Comparison of ENCODE assay signal across 8 cellular contexts in the genomic region with DNA sequence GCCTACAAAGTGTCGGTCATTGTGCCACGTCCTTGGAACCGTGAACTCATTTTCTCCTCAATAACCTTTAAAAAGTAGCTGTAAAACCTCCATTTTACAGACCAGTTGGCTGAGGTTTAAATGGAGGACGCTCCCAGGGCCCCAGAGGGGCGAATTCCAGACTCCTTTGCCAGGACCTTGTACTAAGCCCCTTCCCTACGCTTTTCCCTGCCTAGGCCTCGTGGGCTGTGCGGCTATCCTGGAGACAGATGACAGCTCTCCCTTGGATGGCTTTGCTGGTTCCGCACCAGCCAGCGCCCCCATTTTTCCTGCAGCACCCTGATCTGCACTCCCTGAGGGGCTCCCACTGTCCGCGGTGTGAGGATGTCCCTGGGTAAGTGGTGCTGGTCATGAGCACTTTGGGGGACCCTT. TPM values are rescaled to one million over a fixed set of nuclear protein-coding genes. Genes with fewer than 3 reads are reported as not detected.
DNase-seq lines count a peak whose midpoint lies in the region; ATAC-seq and TF ChIP-seq lines count a peak whose summit lies in the region.

No MANE protein-coding gene starts in this region.

- ATAC-seq in activated CD8-positive, alpha-beta T cell treated with anti-CD3 and anti-CD28 coated beads for 36 hours: no peak
- ATAC-seq in GM19467 (IDR thresholded peaks at IDR 0.05; ENCODE audit: unreplicated experiment) (no peak), HG02798 (IDR thresholded peaks at IDR 0.05; ENCODE audit: poor library complexity, unreplicated experiment) (no peak)

- peaks cover 10% of the 10 kb centered on the region for H3K79me2 ChIP-seq in hepatocyte

- DNase-seq in HAP-1 (ENCODE audit: low spot score in 2 of 2) (peak in 1 of 2 experiments; percentile 22), hepatocyte (ENCODE audit: low spot score) (no peak), GM20000 (ENCODE audit: low spot score) (no peak), GDM1 (lab: John Stamatoyannopoulos, UW) (no peak)
- DNase-seq in activated CD8-positive, alpha-beta T cell treated with anti-CD3 and anti-CD28 coated beads for 36 hours: no peak

- H3K9me3 Mint-ChIP-seq in activated CD8-positive, alpha-beta T cell treated with anti-CD3 and anti-CD28 coated beads for 36 hours: no peaks in the 10 kb centered on the region

- in situ Hi-C loops in HAP-1 (cut with MboI; ENCODE audit: low sequenced_read_pairs): no loop called here

- H3K4me2 ChIP-seq in hepatocyte: peak overlapping the region; percentile 98

- H3K36me3 ChIP-seq in HAP-1 (replicated peaks) (peaks cover 22% of the 10 kb centered on the region), hepatocyte (replicated peaks; ENCODE audit: insufficient read depth, low read depth) (no peaks in the 10 kb centered on the region)

- H3K4me3 Mint-ChIP-seq in activated CD8-positive, alpha-beta T cell treated with anti-CD3 and anti-CD28 coated beads for 36 hours: peak overlapping the region; percentile 78

- no peaks in the 10 kb centered on the region for H3K27me3 Mint-ChIP-seq in activated CD8-positive, alpha-beta T cell treated with anti-CD3 and anti-CD28 coated beads for 36 hours

- H3K27me3 ChIP-seq in HAP-1 (ENCODE audit: low read depth) (no peaks in the 10 kb centered on the region), hepatocyte (no peaks in the 10 kb centered on the region)

- no peaks in the 10 kb centered on the region for H3K9me3 ChIP-seq in HAP-1
- no peaks in the 10 kb centered on the region for H3K9me3 ChIP-seq in hepatocyte (ENCODE audit: low read depth)

- CTCF ChIA-PET in activated CD8-positive, alpha-beta T cell treated with anti-CD3 and anti-CD28 coated beads for 36 hours (lab: Charles Lee): interaction anchor here (1.2 to 5.2 kb wide), 6 partner anchors 14 to 79 kb away, joined by 4 to 101 read pairs (median 7); a partner anchor contains a TSS

- POLR2A ChIA-PET in activated CD8-positive, alpha-beta T cell treated with anti-CD3 and anti-CD28 coated beads for 36 hours (lab: Charles Lee): interaction anchor here (0.7 to 6.6 kb wide), 7 partner anchors 10 to 29 kb away, joined by 3 to 165 read pairs (median 9); a partner anchor contains a TSS

- H3K27ac Mint-ChIP-seq in activated CD8-positive, alpha-beta T cell treated with anti-CD3 and anti-CD28 coated beads for 36 hours: peak overlapping the region; percentile 84

- peaks cover 42% of the 10 kb centered on the region for H3K4me1 Mint-ChIP-seq in activated CD8-positive, alpha-beta T cell treated with anti-CD3 and anti-CD28 coated beads for 36 hours (ENCODE audit: low read depth)

- peaks cover 18% of the 10 kb centered on the region for H3K36me3 Mint-ChIP-seq in activated CD8-positive, alpha-beta T cell treated with anti-CD3 and anti-CD28 coated beads for 36 hours (ENCODE audit: low read depth)

- intact Hi-C loops in activated CD8-positive, alpha-beta T cell treated with anti-CD3 and anti-CD28 coated beads for 36 hours (cut with micrococcal nuclease): no loop called here

- H3K4me1 ChIP-seq in HAP-1 (no peaks in the 10 kb centered on the region; the same call in 1 of the 2 replicates), hepatocyte (ENCODE audit: insufficient read depth) (peaks cover 14% of the 10 kb centered on the region)

- H2AFZ ChIP-seq in hepatocyte: peak overlapping the region; percentile 100

- TF ChIP-seq CTCF in activated CD8-positive, alpha-beta T cell treated with anti-CD3 and anti-CD28 coated beads for 36 hours (IDR thresholded peaks at IDR 0.05): no peak
- no peak for TF ChIP-seq CTCF in hepatocyte (IDR thresholded peaks at IDR 0.05; ENCODE audit: poor library complexity)
- TF ChIP-seq CTCF in GM20000 (IDR thresholded peaks at IDR 0.05; ENCODE audit: extremely low read depth, missing control alignments): no peak

- WGBS in hepatocyte (ENCODE audit: low lambda C conversion rate, missing lambda C conversion rate): 65% methylated on average over 12 of the region's 12 CpGs

- H3K9me2 ChIP-seq in hepatocyte (replicated peaks; ENCODE audit: insufficient read depth): no peaks in the 10 kb centered on the region

- H4K20me1 ChIP-seq in hepatocyte (ENCODE audit: insufficient read depth, poor library complexity, severe bottlenecking): no peaks in the 10 kb centered on the region

- H3K27ac ChIP-seq in hepatocyte (peak overlapping the region; percentile 93), skin epidermis (peak overlapping the region in 20 of 21 experiments; percentile 46 to 97 (median 90))

- peak overlapping the region; percentile 92 for H3K4me3 ChIP-seq in HAP-1
- H3K4me3 ChIP-seq in hepatocyte: peak overlapping the region; percentile 99
- peak overlapping the region; percentile 59 to 92 (median 77) for H3K4me3 ChIP-seq in skin epidermis

RNA-seq across cellular contexts. Expression of a gene that starts 12.1 kb away (rescaled TPM):
- total RNA-seq in activated CD8-positive, alpha-beta T cell treated with anti-CD3 and anti-CD28 coated beads for 36 hours: 100 to 1,000 TPM; 154 to 159 TPM
- total RNA-seq in hepatocyte: 7.5 and 8.5 TPM in 2 replicates
- polyA plus RNA-seq in hepatocyte: 20.1 and 24.3 TPM in 2 replicates

RNA-seq across cellular contexts. Expression of a gene that starts 25.4 kb away (rescaled TPM):
- total RNA-seq in activated CD8-positive, alpha-beta T cell treated with anti-CD3 and anti-CD28 coated beads for 36 hours: 10 to 100 TPM; 19.8 to 21.3 TPM
- total RNA-seq in hepatocyte: 25.2 and 31.8 TPM in 2 replicates
- polyA plus RNA-seq in hepatocyte: 7.5 and 7.7 TPM in 2 replicates

Comparison
In these comparisons a context has a peak if more than half of its experiments do, and no peak if none do; other contexts are left out.
1. RNA of a gene that starts 12.1 kb away (total RNA-seq): 154 to 159 TPM in activated CD8-positive, alpha-beta T cell treated with anti-CD3 and anti-CD28 coated beads for 36 hours; 7.5 to 8.5 TPM in hepatocyte; every median in the first group is over 10 times any median in the second.
2. Peak in every context shown above with its lines, with median percentiles within 50 percentile points of each other: H3K4me3 ChIP-seq.